ENCODE assay signal across 1 cellular context in the genomic region with DNA sequence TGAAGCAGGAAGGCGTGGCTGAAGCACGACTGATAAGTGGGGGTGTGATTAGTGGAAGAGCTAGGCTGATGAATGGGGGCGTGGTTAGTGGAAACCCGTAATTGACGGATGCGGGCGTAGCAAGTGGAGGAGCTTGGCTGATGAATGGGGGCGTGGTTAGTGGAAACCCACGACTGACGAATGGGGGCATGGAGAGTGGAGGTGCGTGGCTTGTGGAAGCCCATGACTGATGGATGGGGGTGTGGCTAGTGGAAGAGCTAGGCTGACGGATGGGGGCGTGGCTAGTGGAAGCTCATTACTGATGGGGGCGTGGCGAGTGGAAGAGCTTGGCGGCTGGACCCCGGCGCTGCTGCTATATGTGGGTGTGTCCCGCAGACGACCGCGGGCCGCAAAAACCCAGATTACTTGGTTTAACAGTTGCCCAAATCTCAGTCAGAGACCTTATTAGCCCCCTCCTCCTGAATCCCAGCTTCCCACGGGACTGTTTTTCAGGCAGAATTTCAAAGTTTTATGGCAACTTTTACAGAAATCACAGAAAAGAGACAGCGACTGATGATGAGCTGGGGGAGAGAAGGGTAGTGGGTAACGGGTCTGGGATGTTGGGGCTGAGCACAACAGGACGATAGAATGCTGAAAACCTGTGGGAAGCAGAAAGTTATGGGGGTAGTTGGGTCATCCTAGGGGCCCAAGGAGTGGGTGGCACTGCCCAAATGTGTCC.
TF ChIP-seq lines count a peak whose summit lies in the region.

No MANE protein-coding gene starts in this region.

TF ChIP-seq in H1, 55 proteins besides CTCF, POLR2A, EP300 and RAD21:
- TF ChIP-seq, protein P1, sequence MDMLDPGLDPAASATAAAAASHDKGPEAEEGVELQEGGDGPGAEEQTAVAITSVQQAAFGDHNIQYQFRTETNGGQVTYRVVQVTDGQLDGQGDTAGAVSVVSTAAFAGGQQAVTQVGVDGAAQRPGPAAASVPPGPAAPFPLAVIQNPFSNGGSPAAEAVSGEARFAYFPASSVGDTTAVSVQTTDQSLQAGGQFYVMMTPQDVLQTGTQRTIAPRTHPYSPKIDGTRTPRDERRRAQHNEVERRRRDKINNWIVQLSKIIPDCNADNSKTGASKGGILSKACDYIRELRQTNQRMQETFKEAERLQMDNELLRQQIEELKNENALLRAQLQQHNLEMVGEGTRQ (IDR thresholded peaks at IDR 0.05; ENCODE audit: low read length): no peak
- TF ChIP-seq HDAC2 (IDR thresholded peaks at IDR 0.05; ENCODE audit: borderline replicate concordance in 1 of 2, low read depth in 2 of 2, low read length in 2 of 2): peak; percentile 86 to 98; a peak in 2 of 4 replicates
- no peak for TF ChIP-seq TAF1 (IDR thresholded peaks at IDR 0.05; ENCODE audit: low read depth, low read length)
- TF ChIP-seq EGR1 (IDR thresholded peaks at IDR 0.05; ENCODE audit: borderline replicate concordance, low read depth, low read length): no peak
- peak; percentile 94 for TF ChIP-seq BACH1 (IDR thresholded peaks at IDR 0.05; ENCODE audit: low read length)
- 0 out of 2 replicates have a peak, but pooled peaks have one; percentile 28 for TF ChIP-seq SP4 (IDR thresholded peaks at IDR 0.05; ENCODE audit: low read length)
- TF ChIP-seq RFX5 (IDR thresholded peaks at IDR 0.05; ENCODE audit: borderline replicate concordance, low read depth, low read length): no peak
- no peak for TF ChIP-seq SIX5 (IDR thresholded peaks at IDR 0.05; ENCODE audit: low read depth, low read length)
- peak; percentile 5 for TF ChIP-seq KDM4A (IDR thresholded peaks at IDR 0.05; ENCODE audit: low read depth, low read length, severe bottlenecking)
- no peak for TF ChIP-seq TCF12 (IDR thresholded peaks at IDR 0.05; ENCODE audit: low read depth, low read length)
- TF ChIP-seq SIN3A (conservative IDR thresholded peaks at IDR 0.05 in 1 of 2, IDR thresholded peaks at IDR 0.05 in 1 of 2; ENCODE audit: low read depth in 1 of 2, low read length in 2 of 2): no peak; a peak in 1 of 4 replicates
- TF ChIP-seq SP1 (IDR thresholded peaks at IDR 0.05; ENCODE audit: low read depth, low read length): peak; percentile 81
- TF ChIP-seq, protein P2, sequence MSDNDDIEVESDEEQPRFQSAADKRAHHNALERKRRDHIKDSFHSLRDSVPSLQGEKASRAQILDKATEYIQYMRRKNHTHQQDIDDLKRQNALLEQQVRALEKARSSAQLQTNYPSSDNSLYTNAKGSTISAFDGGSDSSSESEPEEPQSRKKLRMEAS (IDR thresholded peaks at IDR 0.05): peak; percentile 33; the same call in 1 of the 2 replicates
- TF ChIP-seq CBX5 (IDR thresholded peaks at IDR 0.05; ENCODE audit: low read depth, low read length): no peak
- no peak for TF ChIP-seq YY1 (IDR thresholded peaks at IDR 0.05; ENCODE audit: low read depth, low read length)
- no peak for TF ChIP-seq TEAD4 (IDR thresholded peaks at IDR 0.05; ENCODE audit: low read depth, low read length)
- no peak for TF ChIP-seq NANOG (IDR thresholded peaks at IDR 0.05; ENCODE audit: insufficient read depth, low read depth, low read length, poor library complexity, severe bottlenecking)
- TF ChIP-seq SAP30 (IDR thresholded peaks at IDR 0.05; ENCODE audit: insufficient read depth, insufficient replicate concordance, low read length): peak; percentile 17
- peak; percentile 65 for TF ChIP-seq CREB1 (IDR thresholded peaks at IDR 0.05)
- TF ChIP-seq KDM5A (IDR thresholded peaks at IDR 0.05; ENCODE audit: low read length): no peak
- TF ChIP-seq CTBP2 (IDR thresholded peaks at IDR 0.05; ENCODE audit: borderline replicate concordance, insufficient read depth, insufficient read length, low read length): no peak
- no peak for TF ChIP-seq KDM1A (IDR thresholded peaks at IDR 0.05; ENCODE audit: borderline replicate concordance, low read length)
TF ChIP-seq in H1: peak in this region for 8.
